In the genomic region with DNA sequence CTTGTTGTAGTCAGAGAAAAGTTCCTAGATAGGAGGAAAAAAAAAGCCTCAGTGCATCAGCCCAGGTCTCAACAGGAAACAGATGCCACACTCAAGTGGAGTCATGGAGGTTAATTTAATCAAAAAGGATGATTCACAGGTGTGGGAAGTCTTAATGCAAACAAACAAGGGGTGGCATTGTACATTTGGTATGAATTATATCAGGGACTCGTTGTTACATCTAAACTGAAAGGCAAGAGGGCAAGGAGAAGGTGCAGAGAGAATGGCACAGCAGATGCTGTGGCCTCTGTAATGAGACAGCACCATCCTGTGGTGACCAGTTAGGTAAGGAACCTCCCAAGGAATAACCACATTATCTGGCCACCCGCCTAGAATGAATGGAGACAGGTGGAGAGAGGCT, we compare ENCODE assay signal across 1 cellular context.
TF ChIP-seq lines count a peak whose summit lies in the region.

No MANE protein-coding gene starts in this region.

TF ChIP-seq in WTC11, 78 proteins besides CTCF, POLR2A, EP300 and RAD21 (continued from another document):
- TF ChIP-seq, protein P1, sequence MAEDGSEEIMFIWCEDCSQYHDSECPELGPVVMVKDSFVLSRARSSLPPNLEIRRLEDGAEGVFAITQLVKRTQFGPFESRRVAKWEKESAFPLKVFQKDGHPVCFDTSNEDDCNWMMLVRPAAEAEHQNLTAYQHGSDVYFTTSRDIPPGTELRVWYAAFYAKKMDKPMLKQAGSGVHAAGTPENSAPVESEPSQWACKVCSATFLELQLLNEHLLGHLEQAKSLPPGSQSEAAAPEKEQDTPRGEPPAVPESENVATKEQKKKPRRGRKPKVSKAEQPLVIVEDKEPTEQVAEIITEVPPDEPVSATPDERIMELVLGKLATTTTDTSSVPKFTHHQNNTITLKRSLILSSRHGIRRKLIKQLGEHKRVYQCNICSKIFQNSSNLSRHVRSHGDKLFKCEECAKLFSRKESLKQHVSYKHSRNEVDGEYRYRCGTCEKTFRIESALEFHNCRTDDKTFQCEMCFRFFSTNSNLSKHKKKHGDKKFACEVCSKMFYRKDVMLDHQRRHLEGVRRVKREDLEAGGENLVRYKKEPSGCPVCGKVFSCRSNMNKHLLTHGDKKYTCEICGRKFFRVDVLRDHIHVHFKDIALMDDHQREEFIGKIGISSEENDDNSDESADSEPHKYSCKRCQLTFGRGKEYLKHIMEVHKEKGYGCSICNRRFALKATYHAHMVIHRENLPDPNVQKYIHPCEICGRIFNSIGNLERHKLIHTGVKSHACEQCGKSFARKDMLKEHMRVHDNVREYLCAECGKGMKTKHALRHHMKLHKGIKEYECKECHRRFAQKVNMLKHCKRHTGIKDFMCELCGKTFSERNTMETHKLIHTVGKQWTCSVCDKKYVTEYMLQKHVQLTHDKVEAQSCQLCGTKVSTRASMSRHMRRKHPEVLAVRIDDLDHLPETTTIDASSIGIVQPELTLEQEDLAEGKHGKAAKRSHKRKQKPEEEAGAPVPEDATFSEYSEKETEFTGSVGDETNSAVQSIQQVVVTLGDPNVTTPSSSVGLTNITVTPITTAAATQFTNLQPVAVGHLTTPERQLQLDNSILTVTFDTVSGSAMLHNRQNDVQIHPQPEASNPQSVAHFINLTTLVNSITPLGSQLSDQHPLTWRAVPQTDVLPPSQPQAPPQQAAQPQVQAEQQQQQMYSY (CRISPR knock-in tag; IDR thresholded peaks at IDR 0.05): no peak
- no peak for TF ChIP-seq ZNF219 (CRISPR knock-in tag; IDR thresholded peaks at IDR 0.05; ENCODE audit: borderline replicate concordance)
- TF ChIP-seq, protein P2, sequence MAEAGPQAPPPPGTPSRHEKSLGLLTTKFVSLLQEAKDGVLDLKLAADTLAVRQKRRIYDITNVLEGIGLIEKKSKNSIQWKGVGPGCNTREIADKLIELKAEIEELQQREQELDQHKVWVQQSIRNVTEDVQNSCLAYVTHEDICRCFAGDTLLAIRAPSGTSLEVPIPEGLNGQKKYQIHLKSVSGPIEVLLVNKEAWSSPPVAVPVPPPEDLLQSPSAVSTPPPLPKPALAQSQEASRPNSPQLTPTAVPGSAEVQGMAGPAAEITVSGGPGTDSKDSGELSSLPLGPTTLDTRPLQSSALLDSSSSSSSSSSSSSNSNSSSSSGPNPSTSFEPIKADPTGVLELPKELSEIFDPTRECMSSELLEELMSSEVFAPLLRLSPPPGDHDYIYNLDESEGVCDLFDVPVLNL (CRISPR knock-in tag; IDR thresholded peaks at IDR 0.05; ENCODE audit: borderline replicate concordance, low read depth): no peak
- TF ChIP-seq, protein P3, sequence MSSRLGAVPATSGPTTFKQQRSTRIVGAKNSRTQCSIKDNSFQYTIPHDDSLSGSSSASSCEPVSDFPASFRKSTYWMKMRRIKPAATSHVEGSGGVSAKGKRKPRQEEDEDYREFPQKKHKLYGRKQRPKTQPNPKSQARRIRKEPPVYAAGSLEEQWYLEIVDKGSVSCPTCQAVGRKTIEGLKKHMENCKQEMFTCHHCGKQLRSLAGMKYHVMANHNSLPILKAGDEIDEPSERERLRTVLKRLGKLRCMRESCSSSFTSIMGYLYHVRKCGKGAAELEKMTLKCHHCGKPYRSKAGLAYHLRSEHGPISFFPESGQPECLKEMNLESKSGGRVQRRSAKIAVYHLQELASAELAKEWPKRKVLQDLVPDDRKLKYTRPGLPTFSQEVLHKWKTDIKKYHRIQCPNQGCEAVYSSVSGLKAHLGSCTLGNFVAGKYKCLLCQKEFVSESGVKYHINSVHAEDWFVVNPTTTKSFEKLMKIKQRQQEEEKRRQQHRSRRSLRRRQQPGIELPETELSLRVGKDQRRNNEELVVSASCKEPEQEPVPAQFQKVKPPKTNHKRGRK (CRISPR knock-in tag; IDR thresholded peaks at IDR 0.05; ENCODE audit: borderline replicate concordance): no peak
- no peak for TF ChIP-seq ZNF416 (CRISPR knock-in tag; IDR thresholded peaks at IDR 0.05)
